In the genomic region with DNA sequence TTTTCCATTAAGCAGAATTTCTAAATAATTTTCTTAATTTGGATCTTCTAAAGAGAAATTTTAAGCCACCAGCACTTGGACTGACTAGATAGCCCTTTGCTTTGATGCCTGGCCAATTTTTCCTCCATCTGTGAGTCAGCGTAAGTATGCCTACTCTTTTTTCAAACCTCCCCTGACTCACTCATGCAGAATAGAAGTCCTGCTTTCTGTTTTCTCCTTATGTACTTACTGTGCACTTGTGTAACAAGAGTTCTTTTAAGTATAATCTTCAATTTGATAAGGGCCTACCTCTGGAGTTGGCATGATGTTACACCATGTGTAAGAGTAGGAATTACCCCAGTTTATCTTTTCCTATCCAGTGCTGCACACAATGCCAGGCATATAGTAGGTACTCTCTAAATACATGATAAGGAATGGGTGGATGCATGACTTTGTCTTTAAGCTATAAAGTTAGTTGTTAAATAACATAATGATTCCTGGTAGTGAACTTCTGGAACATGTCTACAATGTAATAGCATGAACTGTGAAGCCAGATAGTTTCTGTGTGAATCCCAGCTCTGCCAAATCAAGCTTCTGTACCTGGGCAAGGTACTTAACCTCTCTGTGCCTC, we compare ENCODE assay signal across 9 cellular contexts.
A peak's percentile ranks its signal among the peaks of the same experiment; 100 is the strongest.
DNase-seq lines count a peak whose midpoint lies in the region; ATAC-seq and TF ChIP-seq lines count a peak whose summit lies in the region.
"Had no signal": no experiment of that assay in that cellular context is flagged by ENCODE, and none has a peak within 500 bp of the region (broad histone marks: within the 10 kb centered on the region; RNA-seq: fewer than 3 reads in every experiment).

No MANE protein-coding gene starts in this region.

- no peak overlapping the region for H3K4me3 ChIP-seq in brain microvascular endothelial cell (ENCODE audit: low read depth, low read length)
- peak overlapping the region; percentile 53 for H3K4me3 ChIP-seq in thoracic aorta

- H3K27ac ChIP-seq in brain microvascular endothelial cell (no peak overlapping the region), thoracic aorta (no peak overlapping the region)

- no peaks in the 10 kb centered on the region for H3K27me3 ChIP-seq in brain microvascular endothelial cell (replicated peaks)
- no peaks in the 10 kb centered on the region for H3K27me3 ChIP-seq in thoracic aorta (replicated peaks; ENCODE audit: insufficient read depth)

- DNase-seq in DMS53 (lab: John Stamatoyannopoulos, UW) (peak; percentile 71), DMS53 treated with DMSO at 0.1 percent for 48 hours (lab: John Stamatoyannopoulos, UW; ENCODE audit: unreplicated experiment) (no peak), brain microvascular endothelial cell (peak; percentile 92), left colon (peak in 1 of 2 donors; percentile 39), thoracic aorta (ENCODE audit: low spot score) (no peak), iPS-NIHi7 (ENCODE audit: extremely low spot score) (no peak)
- DNase-seq: 8988T had no signal

- H3K4me1 ChIP-seq in thoracic aorta (ENCODE audit: control insufficient read depth in 1 of 2, low read depth in 2 of 2) = no peaks in the 10 kb centered on the region

- H3K36me3 ChIP-seq in brain microvascular endothelial cell (replicated peaks) (no peaks in the 10 kb centered on the region), thoracic aorta (no peaks in the 10 kb centered on the region)

- intact Hi-C loops in left colon (cut with DNase I, micrococcal nuclease) = no loop called here

- TF ChIP-seq CTCF in brain microvascular endothelial cell (IDR thresholded peaks at IDR 0.05; ENCODE audit: low read depth, low read length, missing control alignments) (no peak), thoracic aorta (IDR thresholded peaks at IDR 0.05) (no peak)

- in situ Hi-C loops in brain microvascular endothelial cell (cut with HindIII; ENCODE audit: low pct_ligation_motif_present, low sequenced_read_pairs) = no loop called here

- H3K9me3 ChIP-seq in thoracic aorta = no peaks in the 10 kb centered on the region

- ATAC-seq in left colon (peak; percentile 60), thoracic aorta (ENCODE audit: insufficient number of reproducible peaks, low FRiP score, low read depth) (no peak), GM18519 (IDR thresholded peaks at IDR 0.05; ENCODE audit: low FRiP score, unreplicated experiment) (no peak), HG02885 (IDR thresholded peaks at IDR 0.05; ENCODE audit: poor library complexity, unreplicated experiment) (no peak)

Comparison
In these comparisons a context has a peak if more than half of its experiments do, and no peak if none do; other contexts are left out.
1. DNase-seq: peak in DMS53 (single experiment) and brain microvascular endothelial cell (single experiment); none in DMS53 treated with DMSO at 0.1 percent for 48 hours (single experiment), thoracic aorta (single experiment) and iPS-NIHi7 (single experiment).